In the genomic region with DNA sequence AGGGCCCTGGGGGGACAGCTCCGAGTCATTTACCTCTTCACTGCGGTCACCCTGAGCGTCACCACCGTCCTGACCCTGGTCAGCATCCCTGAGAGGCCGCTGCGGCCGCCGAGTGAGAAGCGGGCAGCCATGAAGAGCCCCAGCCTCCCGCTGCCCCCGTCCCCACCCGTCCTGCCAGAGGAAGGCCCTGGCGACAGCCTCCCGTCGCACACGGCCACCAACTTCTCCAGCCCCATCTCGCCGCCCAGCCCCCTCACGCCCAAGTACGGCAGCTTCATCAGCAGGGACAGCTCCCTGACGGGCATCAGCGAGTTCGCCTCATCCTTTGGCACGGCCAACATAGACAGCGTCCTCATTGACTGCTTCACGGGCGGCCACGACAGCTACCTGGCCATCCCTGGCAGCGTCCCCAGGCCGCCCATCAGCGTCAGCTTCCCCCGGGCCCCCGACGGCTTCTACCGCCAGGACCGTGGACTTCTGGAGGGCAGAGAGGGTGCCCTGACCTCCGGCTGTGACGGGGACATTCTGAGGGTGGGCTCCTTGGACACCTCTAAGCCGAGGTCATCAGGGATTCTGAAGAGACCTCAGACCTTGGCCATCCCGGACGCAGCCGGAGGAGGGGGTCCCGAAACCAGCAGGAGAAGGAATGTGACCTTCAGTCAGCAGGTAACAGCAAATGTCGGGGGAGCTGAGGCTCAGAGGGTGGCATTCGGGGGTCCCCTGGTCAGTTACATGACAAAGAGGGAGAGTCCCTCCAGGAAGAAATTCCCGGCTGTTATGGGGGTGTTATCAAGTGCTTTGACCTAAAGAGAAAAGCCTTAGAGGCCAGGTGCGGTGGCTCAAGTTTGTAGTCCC, we compare ENCODE assay signal across 28 cellular contexts. TPM values are rescaled to one million over a fixed set of nuclear protein-coding genes. Genes with fewer than 3 reads are reported as not detected.
DNase-seq lines count a peak whose midpoint lies in the region; ATAC-seq, FAIRE-seq and TF ChIP-seq lines count a peak whose summit lies in the region.
"Had no signal": no experiment of that assay in that cellular context is flagged by ENCODE, and none has a peak within 500 bp of the region (broad histone marks: within the 10 kb centered on the region; RNA-seq: fewer than 3 reads in every experiment).

No MANE protein-coding gene starts in this region.

- no peak overlapping the region for H2BK5ac ChIP-seq in H1 (ENCODE audit: low read depth, low read length)

- FAIRE-seq in H1 (lab: Jason Lieb, UNC), result no peak
- FAIRE-seq: GM12878, H54, HepG2 had no signal

- H3K4me1 ChIP-seq in GM23338 (ENCODE audit: insufficient read depth), result no peaks in the 10 kb centered on the region
- no peaks in the 10 kb centered on the region; a peak in 1 of 7 replicates for H3K4me1 ChIP-seq in H1 (replicated peaks in 1 of 4; ENCODE audit: control insufficient read depth in 3 of 4, insufficient read depth in 4 of 4, low read length in 3 of 4)
- no peaks in the 10 kb centered on the region for H3K4me1 ChIP-seq in ovary (ENCODE audit: insufficient read depth)
- H3K4me1 ChIP-seq: Caco-2 had no signal

- intact Hi-C loops in ovary (cut with DNase I), result no loop called here

- H4K91ac ChIP-seq in H1 (replicated peaks; ENCODE audit: insufficient read length, low read length), result no peak overlapping the region

- no peaks in the 10 kb centered on the region for H3K36me3 ChIP-seq in GM23338 (ENCODE audit: insufficient read depth)
- H3K36me3 ChIP-seq in H7 (replicated peaks; ENCODE audit: control insufficient read depth, insufficient read depth, low read length), result no peaks in the 10 kb centered on the region
- no peaks in the 10 kb centered on the region for H3K36me3 ChIP-seq in H1 (ENCODE audit: control insufficient read depth in 2 of 4, insufficient read depth in 4 of 4, low read length in 3 of 4)
- H3K36me3 ChIP-seq in ovary, result no peaks in the 10 kb centered on the region

- H2BK15ac ChIP-seq in H1 (ENCODE audit: low read length), result no peak overlapping the region

- TF ChIP-seq POLR2A in H1 (IDR thresholded peaks at IDR 0.05; ENCODE audit: control extremely low read depth in 1 of 2, low read depth in 2 of 2, low read length in 2 of 2) (no peak), ovary (IDR thresholded peaks at IDR 0.05) (no peak)

- H2BK120ac ChIP-seq in H1 (replicated peaks; ENCODE audit: low read depth, low read length), result no peak overlapping the region

- no peak overlapping the region for H3K4ac ChIP-seq in H1 (replicated peaks; ENCODE audit: insufficient read length, low read depth, low read length)

- no peak for DNase-seq in GM23338 (ENCODE audit: low spot score)
- peak; percentile 55 for DNase-seq in H7
- no peak for DNase-seq in H1 (ENCODE audit: low read depth in 1 of 2, low spot score in 2 of 2)
- DNase-seq in ovary, result peak in 3 of 5 donors; percentile 25 to 38 (median 33)
- DNase-seq in activated CD8-positive, alpha-beta memory T cell treated with anti-CD3 and anti-CD28 coated beads, Interleukin-2, amount 50 U/mL, for 4 hours, result no peak
- no peak for DNase-seq in stimulated activated CD4-positive, alpha-beta T cell treated with anti-CD3 and anti-CD28 coated beads, Interleukin-4, amount 100 ng/mL, for 1 hour
- DNase-seq in A172 (ENCODE audit: low spot score), result no peak
- DNase-seq: Caco-2; CD8-positive, alpha-beta T cell; GDM1; HFFc6; Kasumi-1; NCI-H1092 treated with DMSO at 0.1 percent for 48 hours; NCI-H1436; NCI-H187; NCI-H2081 treated with DMSO at 0.1 percent for 48 hours; NCI-H446; NCI-H524 treated with DMSO at 0.1 percent for 48 hours; NCI-H774; PC-9; SHP77 had no signal

- H3K23ac ChIP-seq in H1 (ENCODE audit: insufficient read length), result no peak overlapping the region

- TF ChIP-seq CTCF in GM23338 (conservative IDR thresholded peaks at IDR 0.05; ENCODE audit: low read depth in 2 of 2) (no peak), H1 (IDR thresholded peaks at IDR 0.05; ENCODE audit: control extremely low read depth in 1 of 3, insufficient read depth in 1 of 3, low read depth in 1 of 3, low read length in 3 of 3) (no peak), ovary (IDR thresholded peaks at IDR 0.05) (no peak)

- H3K9me2 ChIP-seq in GM23338 (ENCODE audit: insufficient read depth), result no peaks in the 10 kb centered on the region

- TF ChIP-seq EP300 in H1 (IDR thresholded peaks at IDR 0.05; ENCODE audit: borderline replicate concordance in 1 of 2, low read depth in 2 of 2, low read length in 2 of 2), result no peak
- no peak for TF ChIP-seq EP300 in ovary (IDR thresholded peaks at IDR 0.05)

- no peak overlapping the region for H3K4me3 Mint-ChIP-seq in GM23338
- H3K4me3 Mint-ChIP-seq: B cell; CD8-positive, alpha-beta T cell; HFFc6 had no signal

- H3K18ac ChIP-seq in H1 (ENCODE audit: extremely low read depth, low read length), result no peak overlapping the region

- H4K20me1 ChIP-seq in GM23338 (replicated peaks; ENCODE audit: insufficient read depth), result no peaks in the 10 kb centered on the region
- no peaks in the 10 kb centered on the region for H4K20me1 ChIP-seq in H1 (replicated peaks in 1 of 2; ENCODE audit: control insufficient read depth in 1 of 2, insufficient read depth in 2 of 2, low read length in 2 of 2)

- H3K23me2 ChIP-seq in H1 (ENCODE audit: low read depth, low read length), result no peaks in the 10 kb centered on the region

- H3K4me2 ChIP-seq in GM23338, result no peak overlapping the region
- no peak overlapping the region for H3K4me2 ChIP-seq in H1 (ENCODE audit: insufficient read depth in 1 of 2, low read depth in 2 of 2, low read length in 2 of 2)
- H3K4me2 ChIP-seq: PC-9 had no signal

- no peak overlapping the region; the same call in 1 of the 2 replicates for H4K8ac ChIP-seq in H1 (ENCODE audit: extremely low read depth, insufficient read depth, low read length)

- H3K27me3 Mint-ChIP-seq in GM23338 (ENCODE audit: insufficient read depth, low read depth, poor library complexity), result peaks cover 8% of the 10 kb centered on the region
- H3K27me3 Mint-ChIP-seq: B cell had no signal

- H3K14ac ChIP-seq in H1 (ENCODE audit: insufficient read length), result no peak overlapping the region

- POLR2A ChIA-PET in H1 (lab: Charles Lee; ENCODE audit: partially characterized antibody), result interaction anchor here (0.9 to 1.2 kb wide), 2 partner anchors 13 to 17 kb away, joined by 3 read pairs; no protein-coding TSS in a partner anchor

- no peak overlapping the region for H3K56ac ChIP-seq in H1 (replicated peaks; ENCODE audit: insufficient read length, low read depth, low read length)

- peak overlapping the region; percentile 98; the same call in 1 of the 2 replicates for H2BK20ac ChIP-seq in H1 (ENCODE audit: low read length)

- H3K9me3 ChIP-seq in H1 (ENCODE audit: insufficient read depth in 2 of 2, low read depth in 1 of 2, low read length in 1 of 2) (no peaks in the 10 kb centered on the region), ovary (no peaks in the 10 kb centered on the region)
- H3K9me3 ChIP-seq: Caco-2 had no signal

- CTCF ChIA-PET in H1 (lab: Charles Lee; ENCODE audit: partially characterized antibody), result interaction anchor here (0.6 to 4.1 kb wide), 6 partner anchors 12 to 551 kb away, joined by 3 to 30 read pairs (median 4); partner anchors contain the start of gene SLC45A1

- peak; percentile 25 for ATAC-seq in GM23338
- ATAC-seq: CD8-positive, alpha-beta T cell; GM12878 had no signal

- no peaks in the 10 kb centered on the region for H3K27me3 ChIP-seq in GM23338 (ENCODE audit: insufficient read depth)
- no peaks in the 10 kb centered on the region for H3K27me3 ChIP-seq in H7 (ENCODE audit: control insufficient read depth, insufficient read depth, low read length)
- H3K27me3 ChIP-seq in H1 (replicated peaks in 1 of 4; ENCODE audit: control insufficient read depth in 3 of 4, extremely low read depth in 1 of 4, insufficient read depth in 3 of 4, low read length in 3 of 4), result no peaks in the 10 kb centered on the region
- H3K27me3 ChIP-seq in ovary, result no peaks in the 10 kb centered on the region

- no peak overlapping the region for H3K27ac Mint-ChIP-seq in GM23338
- H3K27ac Mint-ChIP-seq: B cell; CD8-positive, alpha-beta T cell; HFFc6 had no signal

- H3K4me1 Mint-ChIP-seq in GM23338, result no peaks in the 10 kb centered on the region; the same call in 2 of the 3 replicates
- H3K4me1 Mint-ChIP-seq: B cell had no signal

- no peaks in the 10 kb centered on the region for H3K9me3 Mint-ChIP-seq in GM23338
- H3K9me3 Mint-ChIP-seq: CD8-positive, alpha-beta T cell; HFFc6 had no signal

- H3K79me2 ChIP-seq in GM23338 (replicated peaks; ENCODE audit: insufficient read depth), result no peaks in the 10 kb centered on the region
- no peaks in the 10 kb centered on the region for H3K79me2 ChIP-seq in H1 (ENCODE audit: control insufficient read depth in 1 of 2, insufficient read depth in 2 of 2, low read length in 2 of 2)

- H3K27ac ChIP-seq in GM23338 (ENCODE audit: low read depth) (no peak overlapping the region), H1 (ENCODE audit: low read depth, low read length) (no peak overlapping the region), ovary (no peak overlapping the region)
- H3K27ac ChIP-seq: C4-2B, PC-9 had no signal

- no peak overlapping the region for H4K5ac ChIP-seq in H1 (ENCODE audit: insufficient read length, low read depth, low read length)

- no peaks in the 10 kb centered on the region; the same call in 2 of the 3 replicates for H3K36me3 Mint-ChIP-seq in GM23338 (ENCODE audit: low read depth)

- no peak for TF ChIP-seq RAD21 in H1 (IDR thresholded peaks at IDR 0.05 in 1 of 2, conservative IDR thresholded peaks at IDR 0.05 in 1 of 2; ENCODE audit: low read depth in 2 of 2, low read length in 2 of 2)

- WGBS in H1 (ENCODE audit: extremely low coverage in 1 of 2, insufficient coverage in 1 of 2, insufficient read length in 1 of 2, insufficient replicate concordance in 2 of 2, low coverage in 1 of 2, low lambda C conversion rate in 2 of 2, missing lambda C conversion rate in 1 of 2), 2 experiments, result 92% methylated on average over 33 of the region's 47 CpGs; no CpG with 5 or more reads in 1 of the 2 experiments
- WGBS in ovary, 3 donors, result 92 to 93% (median 93%) methylated on average over 47 of the region's 47 CpGs

- H3K79me1 ChIP-seq in H1 (ENCODE audit: low read depth, low read length), result no peaks in the 10 kb centered on the region

- no peak overlapping the region for H2BK12ac ChIP-seq in H1 (ENCODE audit: low read depth, low read length)

- no peak overlapping the region for H3K9ac ChIP-seq in H1 (replicated peaks in 1 of 4; ENCODE audit: extremely low read depth in 1 of 4, low read depth in 3 of 4, low read length in 3 of 4)

- no peaks in the 10 kb centered on the region for H3F3A ChIP-seq in GM23338 (replicated peaks; ENCODE audit: low read depth)

- no peak overlapping the region for H2AK5ac ChIP-seq in H1 (ENCODE audit: low read depth, low read length)

- no peak overlapping the region for H2AFZ ChIP-seq in GM23338
- H2AFZ ChIP-seq in H1 (ENCODE audit: low read length), result no peak overlapping the region
- H2AFZ ChIP-seq: PC-9 had no signal

- no peak overlapping the region for H3K4me3 ChIP-seq in GM23338
- no peak overlapping the region for H3K4me3 ChIP-seq in H7 (ENCODE audit: insufficient read depth, low read depth, low read length)
- no peak overlapping the region for H3K4me3 ChIP-seq in H1 (ENCODE audit: extremely low read depth in 1 of 4, insufficient read depth in 2 of 4, low read depth in 3 of 4, low read length in 4 of 4)
- no peak overlapping the region for H3K4me3 ChIP-seq in ovary
- H3K4me3 ChIP-seq: GM12878, PC-9 had no signal

RNA-seq across cellular contexts. Expression of gene SLC45A1, which starts 12.6 kb away (rescaled TPM):
- total RNA-seq in GM23338 (2014; rRNA removed; shearing (Covaris generic)), result 2.2 and 2.3 TPM in 2 replicates
- 1.1 and 1.3 TPM in 2 replicates for polyA plus RNA-seq in GM23338 (2016; fragmentation: Nextera tagmentation; extraction: Ambion mirVana)
- 0.90 and 1.0 TPM in 2 replicates for total RNA-seq in H7 (2014; rRNA removed; shearing (Covaris generic))
- 1.6 and 1.7 TPM in 2 replicates for total RNA-seq in H1 (2021; fragmentation: NEBNext Ultra II Directional; extraction: Animal tissue kit (Norgen Biotek cat#: 25700))
- polyA plus RNA-seq in H1 (2011; rRNA removed), result 1.0 and 1.6 TPM in 2 replicates
- 0.96 TPM for polyA plus RNA-seq in H1 (2011; cell fraction: cytosol; rRNA removed)
- polyA plus RNA-seq in H1 (2011; cell fraction: nucleus; rRNA removed), result 1.5 TPM
- polyA plus RNA-seq in H1 (2012, experiment 1 of 2), result 1.6 to 2.1 TPM (median 1.8 TPM) in 4 replicates
- 1.8 TPM for polyA plus RNA-seq in H1 (2012, experiment 2 of 2)
- 2.7 TPM for polyA plus RNA-seq in H1 (2013, experiment 1 of 2)
- 3.0 TPM for polyA plus RNA-seq in H1 (2013, experiment 2 of 2)
- polyA minus RNA-seq in H1 (2011; rRNA and poly(A)+ RNA removed), result 0.32 and 1.1 TPM in 2 replicates
- not detected for polyA minus RNA-seq in H1 (2011; cell fraction: cytosol; rRNA and poly(A)+ RNA removed)
- polyA minus RNA-seq in H1 (2011; cell fraction: nucleus; rRNA and poly(A)+ RNA removed), result 1.2 TPM
- 1 to 10 TPM; 2.7 to 7.2 (median 4.5) TPM for total RNA-seq in ovary
- 1 to 10 TPM in 1 of 2 donors, under 1 TPM in 1; 0.70 to 4.7 TPM for polyA plus RNA-seq in ovary
- 0.74 and 4.3 TPM in 2 replicates for total RNA-seq in A172 (2014; rRNA removed; shearing (Covaris generic))
- total RNA-seq: HepG2, HT1080, SK-MEL-5 had no signal
- polyA plus RNA-seq: HepG2 had no signal

Comparison
In these comparisons a context has a peak if more than half of its experiments do, and no peak if none do; other contexts are left out.
1. DNase-seq: peak in H7 (single experiment) and ovary (3 of 5); none in GM23338 (single experiment), H1 (0 of 2), activated CD8-positive, alpha-beta memory T cell treated with anti-CD3 and anti-CD28 coated beads, Interleukin-2, amount 50 U/mL, for 4 hours (single experiment), stimulated activated CD4-positive, alpha-beta T cell treated with anti-CD3 and anti-CD28 coated beads, Interleukin-4, amount 100 ng/mL, for 1 hour (single experiment) and A172 (single experiment).